Comparison of ENCODE assay signal across 9 cellular contexts in the genomic region with DNA sequence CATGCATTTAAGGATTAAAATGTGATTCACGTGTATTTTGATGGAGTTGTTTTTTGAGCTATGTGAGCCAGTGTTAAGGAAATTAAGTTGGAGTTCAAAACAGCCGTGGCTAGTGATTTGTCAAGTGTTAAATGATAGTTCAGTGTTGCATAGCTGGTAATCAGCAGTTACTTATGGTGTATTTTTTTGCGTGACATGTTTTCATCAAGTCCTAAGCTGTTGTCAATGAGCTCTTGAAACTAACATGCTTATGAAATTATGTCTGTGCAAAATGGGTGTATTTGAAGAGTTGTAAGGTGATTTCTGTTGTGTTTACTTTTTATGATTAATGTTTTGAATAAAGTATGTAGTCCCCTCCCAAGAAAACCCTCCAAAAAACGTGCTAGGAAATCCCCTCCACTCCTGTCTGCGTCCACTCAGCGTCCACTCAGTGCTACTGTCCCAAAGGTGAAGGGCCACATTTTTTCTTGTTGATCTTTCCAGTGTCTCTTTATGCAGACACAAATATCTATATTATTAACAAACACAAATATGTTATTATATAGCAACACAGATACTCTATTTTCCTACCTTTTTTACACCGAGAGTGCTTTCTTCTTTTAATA. TPM values are rescaled to one million over a fixed set of nuclear protein-coding genes. Genes with fewer than 3 reads are reported as not detected.
DNase-seq lines count a peak whose midpoint lies in the region; ATAC-seq and TF ChIP-seq lines count a peak whose summit lies in the region.
"Had no signal": no experiment of that assay in that cellular context is flagged by ENCODE, and none has a peak within 500 bp of the region (broad histone marks: within the 10 kb centered on the region; RNA-seq: fewer than 3 reads in every experiment).

No MANE protein-coding gene starts in this region.

- H3K18ac ChIP-seq in trophoblast cell (ENCODE audit: low read length), result no peak overlapping the region

- peak overlapping the region; percentile 91 for H2BK5ac ChIP-seq in trophoblast cell (ENCODE audit: low read depth, low read length, poor library complexity)

- peak overlapping the region; percentile 56 for H3K14ac ChIP-seq in trophoblast cell (ENCODE audit: low read length)

- no peaks in the 10 kb centered on the region for H3K27me3 Mint-ChIP-seq in effector memory CD8-positive, alpha-beta T cell

- H4K12ac ChIP-seq in trophoblast cell (ENCODE audit: low read depth, low read length), result no peak overlapping the region

- H3K4ac ChIP-seq in trophoblast cell (ENCODE audit: low read depth, low read length), result peak overlapping the region; percentile 96

- ATAC-seq in effector memory CD8-positive, alpha-beta T cell (replicated peaks), result no peak

- H3K4me3 ChIP-seq in KMS-11 (IDR thresholded peaks at IDR 0.05; ENCODE audit: insufficient read depth, low read depth, low read length) (no peak overlapping the region), trophoblast cell (ENCODE audit: low read depth, low read length) (no peak overlapping the region)

- H2BK12ac ChIP-seq in trophoblast cell (ENCODE audit: low read length), result peak overlapping the region; percentile 89

- H3K79me1 ChIP-seq in trophoblast cell (ENCODE audit: low read length), result peaks cover 16% of the 10 kb centered on the region

- H3K27me3 ChIP-seq in KMS-11 (ENCODE audit: insufficient read depth, low read depth), result no peaks in the 10 kb centered on the region
- H3K27me3 ChIP-seq in trophoblast cell (ENCODE audit: insufficient read depth, low read length), result no peaks in the 10 kb centered on the region

- no peaks in the 10 kb centered on the region for H3K36me3 ChIP-seq in KMS-11 (ENCODE audit: insufficient read depth)
- peaks cover 0 to 3% of the 10 kb centered on the region in 2 experiments for H3K36me3 ChIP-seq in trophoblast cell (ENCODE audit: control insufficient read depth in 1 of 2, insufficient read depth in 2 of 2, low read length in 2 of 2)

- DNase-seq in DMS114 treated with DMSO at 0.1 percent for 48 hours (lab: John Stamatoyannopoulos, UW; ENCODE audit: unreplicated experiment) (peak; percentile 12), trophoblast cell (peak in 1 of 2 donors; percentile 32), activated gamma-delta T cell treated with Interleukin-2 at 50 U/mL for 16 hours (no peak), SKM-1 treated with dmso at 0.1 percent for 144 hours (lab: John Stamatoyannopoulos, UW; ENCODE audit: unreplicated experiment) (no peak), T-helper 1 cell (no peak)
- DNase-seq in effector memory CD8-positive, alpha-beta T cell, result no peak
- DNase-seq in stimulated activated CD4-positive, alpha-beta T cell treated with anti-CD3 and anti-CD28 coated beads, Interleukin-4, amount 100 ng/mL, for 24 hours, result no peak
- DNase-seq: NCI-H1048 had no signal

- no CpG with 5 or more reads among the region's 7 CpGs for WGBS in trophoblast cell (ENCODE audit: extremely low coverage, insufficient coverage, insufficient read length)

- H4K91ac ChIP-seq in trophoblast cell (ENCODE audit: low read depth, low read length), result peak overlapping the region; percentile 94

- no peak for TF ChIP-seq CTCF in KMS-11 (conservative IDR thresholded peaks at IDR 0.05; ENCODE audit: low read depth, low read length)

- peak overlapping the region; percentile 41 to 69 for H3K27ac Mint-ChIP-seq in effector memory CD8-positive, alpha-beta T cell

- no peak overlapping the region for H2AFZ ChIP-seq in KMS-11 (ENCODE audit: low read depth)
- no peak overlapping the region for H2AFZ ChIP-seq in trophoblast cell (ENCODE audit: insufficient read depth, low read length, poor library complexity)

- H4K8ac ChIP-seq in trophoblast cell (ENCODE audit: low read depth, low read length), result no peak overlapping the region

- no peak overlapping the region for H3K23ac ChIP-seq in trophoblast cell (ENCODE audit: low read length)

- H3K9ac ChIP-seq in KMS-11, result peak overlapping the region; percentile 16; the same call in 1 of the 2 replicates
- no peak overlapping the region for H3K9ac ChIP-seq in trophoblast cell (ENCODE audit: low read length)

- no peaks in the 10 kb centered on the region for H3K9me3 ChIP-seq in trophoblast cell (ENCODE audit: insufficient read depth, low read depth, low read length)

- H4K20me1 ChIP-seq in KMS-11 (ENCODE audit: insufficient read depth), result peaks cover 40% of the 10 kb centered on the region

- peak overlapping the region in 1 of 2 donors; percentile 20 for H3K4me3 Mint-ChIP-seq in effector memory CD8-positive, alpha-beta T cell

- peak overlapping the region; percentile 66 for H2BK120ac ChIP-seq in trophoblast cell (ENCODE audit: insufficient read depth, low read length, poor library complexity)

- peaks cover 16% of the 10 kb centered on the region for H3K36me3 Mint-ChIP-seq in effector memory CD8-positive, alpha-beta T cell (ENCODE audit: insufficient read depth)

- peak overlapping the region; percentile 52; the same call in 1 of the 2 replicates for H3K27ac ChIP-seq in KMS-11
- H3K27ac ChIP-seq in trophoblast cell (ENCODE audit: low read depth, low read length), result peak overlapping the region; percentile 74

- H2AK5ac ChIP-seq in trophoblast cell (ENCODE audit: low read length), result peak overlapping the region; percentile 62

- peaks cover 98% of the 10 kb centered on the region for H3K79me2 ChIP-seq in KMS-11 (ENCODE audit: insufficient read depth, low read depth)
- H3K79me2 ChIP-seq in trophoblast cell (ENCODE audit: control insufficient read depth, insufficient read depth, low read length, poor library complexity), result peaks cover 12% of the 10 kb centered on the region

- H3K4me1 Mint-ChIP-seq in effector memory CD8-positive, alpha-beta T cell (ENCODE audit: low read depth in 2 of 2), result peaks cover 27 to 48% of the 10 kb centered on the region in 2 donors

- H3K4me1 ChIP-seq in KMS-11 (ENCODE audit: low read depth, poor library complexity, severe bottlenecking) (peaks cover 58% of the 10 kb centered on the region), trophoblast cell (ENCODE audit: control insufficient read depth in 1 of 2, insufficient read depth in 2 of 2, low read length in 2 of 2) (peaks cover 14 to 16% of the 10 kb centered on the region in 2 experiments)

- H3K4me2 ChIP-seq in KMS-11, result peak overlapping the region; percentile 44
- peak overlapping the region; percentile 27 for H3K4me2 ChIP-seq in trophoblast cell (ENCODE audit: low read length)

- H3K9me3 Mint-ChIP-seq in effector memory CD8-positive, alpha-beta T cell, result no peaks in the 10 kb centered on the region

RNA-seq across cellular contexts. Expression of gene USP10, which starts 30.0 kb away (rescaled TPM):
- 86.2 and 87.9 TPM in 2 replicates for polyA plus RNA-seq in trophoblast cell (2013)
